Comparison of ENCODE assay signal across 17 cellular contexts in genomic region chr7:148763622-148764021, GRCh38.
"Had no signal": no experiment of that assay in that cellular context is flagged by ENCODE, and none has a peak within 500 bp of the region (broad histone marks: within the 10 kb centered on the region; RNA-seq: fewer than 3 reads in every experiment).

No MANE protein-coding gene starts in this region.

- H3K27ac Mint-ChIP-seq: memory B cell, nephron had no signal

- H3K27me3 ChIP-seq: foreskin keratinocyte, transverse colon had no signal

- H3K36me3 ChIP-seq: prostate gland had no signal

- H3K27me3 Mint-ChIP-seq: memory B cell had no signal

- H3K4me1 ChIP-seq: foreskin keratinocyte, prostate gland, transverse colon had no signal

- H3K9me3 ChIP-seq: left ventricle myocardium inferior, prostate gland, transverse colon had no signal

- H3K9me3 Mint-ChIP-seq: memory B cell, nephron had no signal

- H3K4me3 ChIP-seq: left ventricle myocardium inferior, prostate gland, skin epidermis, transverse colon had no signal

- ATAC-seq: activated CD4-positive, CD25-positive, alpha-beta regulatory T cell treated with anti-CD3 and anti-CD28 coated beads, Interleukin-2, amount 50 U/mL, for 24 hours; foreskin keratinocyte; right cardiac atrium; stimulated activated naive CD8-positive, alpha-beta T cell treated with anti-CD3 and anti-CD28 coated beads, Interleukin-15, Interleukin-2, amounts not matched to agents 100 U/mL and 50 U/mL, for 24 hours had no signal

- H3K27ac ChIP-seq: foreskin keratinocyte, left ventricle myocardium inferior, prostate gland, skin epidermis, transverse colon had no signal

- DNase-seq: activated naive CD4-positive, alpha-beta T cell treated with Interleukin-2 at 50 U/mL for 16 hours; erythroblast; foreskin keratinocyte; glutamatergic neuron; hypothalamus; left ventricle myocardium inferior; right cardiac atrium; stimulated activated CD4-positive, alpha-beta T cell treated with anti-CD3 and anti-CD28 coated beads, Interleukin-4, amount 100 ng/mL, for 4 hours; stimulated activated CD8-positive, alpha-beta memory T cell treated with anti-CD3 and anti-CD28 coated beads, Interleukin-4, amount 100 ng/mL, for 48 hours; stimulated activated naive CD8-positive, alpha-beta T cell treated with anti-CD3 and anti-CD28 coated beads, Interleukin-15, Interleukin-2, amounts not matched to agents 100 U/mL and 50 U/mL, for 24 hours; T1000; transverse colon had no signal

- H3K4me1 Mint-ChIP-seq: memory B cell, nephron had no signal

- H3K4me3 Mint-ChIP-seq: memory B cell, nephron had no signal
